17 cellular contexts compared by ENCODE assay signal in the genomic region with DNA sequence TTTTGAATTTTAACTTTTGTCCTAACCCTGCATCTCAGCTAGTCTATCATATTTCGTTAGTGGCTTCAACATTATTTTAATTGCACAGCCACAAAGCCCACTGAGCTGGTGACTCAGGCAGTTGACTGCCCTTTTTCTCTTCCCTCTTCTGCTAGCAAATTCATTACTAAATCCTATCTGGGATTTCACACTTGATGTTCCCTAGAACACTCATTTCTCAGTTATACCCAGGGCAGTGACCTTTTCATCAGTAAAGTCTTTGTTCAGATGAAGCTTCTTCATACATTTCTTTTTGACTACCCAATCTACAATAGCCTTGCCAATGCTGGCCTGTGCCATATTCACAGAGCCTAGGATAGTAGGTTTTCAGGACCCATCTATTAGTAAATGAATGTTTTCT.
"Had no signal": no experiment of that assay in that cellular context is flagged by ENCODE, and none has a peak within 500 bp of the region (broad histone marks: within the 10 kb centered on the region; RNA-seq: fewer than 3 reads in every experiment).

No MANE protein-coding gene starts in this region.

- H3K27ac ChIP-seq: coronary artery, heart right ventricle, neural progenitor cell, ovary, tibial artery, upper lobe of left lung, uterus had no signal

- H3K4me2 ChIP-seq: neural progenitor cell had no signal

- H3K36me3 ChIP-seq: heart right ventricle, neural progenitor cell, ovary, tibial artery, upper lobe of left lung, uterus had no signal

- H3K27me3 ChIP-seq: heart right ventricle, neural progenitor cell, ovary, tibial artery, upper lobe of left lung, uterus had no signal

- H3K4me3 ChIP-seq: coronary artery, heart right ventricle, mucosa of descending colon, neural progenitor cell, ovary, tibial artery, upper lobe of left lung, uterus had no signal

- H3K9me3 ChIP-seq: heart right ventricle, mucosa of descending colon, ovary, tibial artery, upper lobe of left lung, uterus had no signal

- H2AFZ ChIP-seq: neural progenitor cell had no signal

- H3K4me1 ChIP-seq: heart right ventricle, neural progenitor cell, tibial artery, upper lobe of left lung, uterus had no signal

- ATAC-seq: heart right ventricle; left lobe of liver; mucosa of descending colon; natural killer cell treated with Interleukin-12 subunit alpha and Interleukin-12 subunit beta and Interleukin-15 and Interleukin-18, amount 100 ng/mL, for 72 hours; right cardiac atrium had no signal

- DNase-seq: effector CD8-positive, alpha-beta T cell; heart right ventricle; kidney glomerular epithelial cell; mammary epithelial cell; mucosa of descending colon; ovary; right cardiac atrium; small intestine; stimulated activated CD4-positive, alpha-beta T cell treated with anti-CD3 and anti-CD28 coated beads, Interleukin-12 subunit alpha, Interleukin-12 subunit beta, amount 100 ng/mL, for 4 hours; stimulated activated naive CD4-positive, alpha-beta T cell; tibial artery; upper lobe of left lung; uterus had no signal

- H3K9ac ChIP-seq: neural progenitor cell had no signal
